Comparison of ENCODE assay signal across 11 cellular contexts in genomic region chr3:195196266-195196665, GRCh38.
A peak's percentile ranks its signal among the peaks of the same experiment; 100 is the strongest.
DNase-seq lines count a peak whose midpoint lies in the region; ATAC-seq and TF ChIP-seq lines count a peak whose summit lies in the region.
"Had no signal": no experiment of that assay in that cellular context is flagged by ENCODE, and none has a peak within 500 bp of the region (broad histone marks: within the 10 kb centered on the region; RNA-seq: fewer than 3 reads in every experiment).

No MANE protein-coding gene starts in this region.

- H3K27me3 Mint-ChIP-seq in type B pancreatic cell: no peaks in the 10 kb centered on the region
- no peaks in the 10 kb centered on the region for H3K27me3 Mint-ChIP-seq in activated CD4-positive, alpha-beta memory T cell treated with anti-CD3 and anti-CD28 coated beads for 36 hours

- 65 to 75% (median 71%) methylated on average over 5 of the region's 5 CpGs for WGBS in heart left ventricle, 4 donors

- intact Hi-C loops in heart left ventricle (cut with DNase I): no loop called here
- intact Hi-C loops in activated CD4-positive, alpha-beta memory T cell treated with anti-CD3 and anti-CD28 coated beads for 36 hours (cut with micrococcal nuclease): no loop called here

- peaks cover 0 to 10% (median 6%) of the 10 kb centered on the region in 12 donors for H3K9me3 ChIP-seq in heart left ventricle
- H3K9me3 ChIP-seq: SJSA1 had no signal

- in situ Hi-C loops in astrocyte of the cerebellum (cut with HindIII; ENCODE audit: low sequenced_read_pairs): no loop called here

- no peak overlapping the region for H3K4me3 ChIP-seq in astrocyte of the cerebellum (ENCODE audit: low read depth, low read length)
- H3K4me3 ChIP-seq in heart left ventricle: no peak overlapping the region
- H3K4me3 ChIP-seq: GM12878, SJSA1 had no signal

- H3K4me1 Mint-ChIP-seq in type B pancreatic cell (ENCODE audit: unreplicated experiment): peaks cover 28% of the 10 kb centered on the region
- peaks cover 27% of the 10 kb centered on the region for H3K4me1 Mint-ChIP-seq in activated CD4-positive, alpha-beta memory T cell treated with anti-CD3 and anti-CD28 coated beads for 36 hours (ENCODE audit: low read depth)

- DNase-seq in activated CD8-positive, alpha-beta memory T cell treated with anti-CD3 and anti-CD28 coated beads for 24 hours: peak; percentile 40
- no peak for DNase-seq in activated CD8-positive, alpha-beta memory T cell treated with anti-CD3 and anti-CD28 coated beads, Interleukin-2, amount 50 U/mL, for 4 hours
- DNase-seq in astrocyte of the cerebellum (ENCODE audit: low read depth) (no peak), heart left ventricle (no peak), type B pancreatic cell (ENCODE audit: extremely low spot score, unreplicated experiment) (peak; percentile 54)
- no peak for DNase-seq in activated CD4-positive, alpha-beta memory T cell treated with anti-CD3 and anti-CD28 coated beads for 36 hours
- DNase-seq: NCI-H1694 had no signal

- no peaks in the 10 kb centered on the region for H3K27me3 ChIP-seq in heart left ventricle
- H3K27me3 ChIP-seq: SJSA1 had no signal

- peaks cover 0 to 27% (median 9%) of the 10 kb centered on the region in 12 donors for H3K4me1 ChIP-seq in heart left ventricle

- peaks cover 6% of the 10 kb centered on the region for H3K9me3 Mint-ChIP-seq in type B pancreatic cell
- H3K9me3 Mint-ChIP-seq in activated CD4-positive, alpha-beta memory T cell treated with anti-CD3 and anti-CD28 coated beads for 36 hours: peaks cover 7% of the 10 kb centered on the region

- H3K27ac Mint-ChIP-seq in type B pancreatic cell: peak overlapping the region; percentile 29
- no peak overlapping the region for H3K27ac Mint-ChIP-seq in activated CD4-positive, alpha-beta memory T cell treated with anti-CD3 and anti-CD28 coated beads for 36 hours

- H3K36me3 ChIP-seq in heart left ventricle: no peaks in the 10 kb centered on the region
- H3K36me3 ChIP-seq: SJSA1 had no signal

- ATAC-seq in heart left ventricle (peak in 3 of 4 donors; percentile 22 to 59 (median 54)), HG03439 (IDR thresholded peaks at IDR 0.05; ENCODE audit: unreplicated experiment) (no peak), GM21576 (IDR thresholded peaks at IDR 0.05; ENCODE audit: unreplicated experiment) (no peak)
- ATAC-seq: GM12878 had no signal

- peaks cover 6% of the 10 kb centered on the region for H3K36me3 Mint-ChIP-seq in type B pancreatic cell
- peaks cover 5% of the 10 kb centered on the region for H3K36me3 Mint-ChIP-seq in activated CD4-positive, alpha-beta memory T cell treated with anti-CD3 and anti-CD28 coated beads for 36 hours

- no peak for TF ChIP-seq POLR2A in heart left ventricle (IDR thresholded peaks at IDR 0.05)

- CTCF ChIA-PET in activated CD4-positive, alpha-beta memory T cell treated with anti-CD3 and anti-CD28 coated beads for 36 hours (lab: Charles Lee): interaction anchor here (1.3 kb wide), 1 partner anchor 41 kb away, joined by 3 read pairs; no protein-coding TSS in a partner anchor

- TF ChIP-seq CTCF in astrocyte of the cerebellum (IDR thresholded peaks at IDR 0.05; ENCODE audit: low read depth, low read length, missing control alignments): peak; percentile 16
- TF ChIP-seq CTCF in heart left ventricle (IDR thresholded peaks at IDR 0.05): no peak
- TF ChIP-seq CTCF in type B pancreatic cell (conservative IDR thresholded peaks at IDR 0.05): no peak

- H3K27ac ChIP-seq in heart left ventricle: peak overlapping the region in 1 of 12 donors; percentile 20
- H3K27ac ChIP-seq: SJSA1 had no signal

- POLR2A ChIA-PET in activated CD4-positive, alpha-beta memory T cell treated with anti-CD3 and anti-CD28 coated beads for 36 hours (lab: Charles Lee): no interaction called here

- H3K4me3 Mint-ChIP-seq in type B pancreatic cell: peak overlapping the region; percentile 20
- no peak overlapping the region for H3K4me3 Mint-ChIP-seq in activated CD4-positive, alpha-beta memory T cell treated with anti-CD3 and anti-CD28 coated beads for 36 hours

Comparison
In these comparisons a context has a peak if more than half of its experiments do, and no peak if none do; other contexts are left out.
1. DNase-seq: peak in activated CD8-positive, alpha-beta memory T cell treated with anti-CD3 and anti-CD28 coated beads for 24 hours (single experiment) and type B pancreatic cell (single experiment); none in activated CD8-positive, alpha-beta memory T cell treated with anti-CD3 and anti-CD28 coated beads, Interleukin-2, amount 50 U/mL, for 4 hours (single experiment), astrocyte of the cerebellum (single experiment), heart left ventricle (0 of 5) and activated CD4-positive, alpha-beta memory T cell treated with anti-CD3 and anti-CD28 coated beads for 36 hours (single experiment).
2. ATAC-seq: peak in heart left ventricle (3 of 4); none in HG03439 (single experiment) and GM21576 (single experiment).